39 cellular contexts compared by ENCODE assay signal in the genomic region with DNA sequence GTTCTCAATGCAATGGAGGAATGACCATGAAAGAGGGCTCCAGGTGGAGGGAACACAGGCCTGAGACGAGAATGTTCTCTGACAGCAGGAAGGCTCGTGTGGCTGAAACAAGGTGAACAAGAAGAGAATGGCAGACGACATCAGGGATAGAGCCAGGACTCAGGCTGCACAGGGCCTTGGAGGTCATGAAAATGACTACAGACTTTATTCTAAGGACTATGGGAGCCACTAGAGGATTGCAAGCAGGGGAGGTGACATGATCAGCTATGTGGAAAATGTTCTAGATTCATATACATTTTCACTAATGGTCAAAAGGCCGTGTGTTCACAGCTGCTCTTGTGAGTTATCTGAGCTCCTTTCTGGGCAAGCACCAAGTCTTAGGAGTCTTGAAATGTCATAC.
"Had no signal": no experiment of that assay in that cellular context is flagged by ENCODE, and none has a peak within 500 bp of the region (broad histone marks: within the 10 kb centered on the region; RNA-seq: fewer than 3 reads in every experiment).

No MANE protein-coding gene starts in this region.

- H3K9me3 ChIP-seq: ascending aorta, body of pancreas, breast epithelium had no signal

- H3K4me1 Mint-ChIP-seq: activated naive CD4-positive, alpha-beta T cell treated with anti-CD3 and anti-CD28 coated beads, Interleukin-2, amount 10 ng/mL, durations not matched to agents 7 days and 5 days; activated naive CD4-positive, alpha-beta T cell treated with anti-CD3 and anti-CD28 coated beads, Interleukin-2, amount 50 U/mL, for 24 hours; activated naive CD8-positive, alpha-beta T cell treated with anti-CD3 and anti-CD28 coated beads for 36 hours; activated naive CD8-positive, alpha-beta T cell treated with anti-CD3 and anti-CD28 coated beads, Interleukin-2, amount 10 ng/mL, durations not matched to agents 7 days and 5 days; activated naive CD8-positive, alpha-beta T cell treated with anti-CD3 and anti-CD28 coated beads, Interleukin-2, amount 50 U/mL, for 24 hours; activated T-helper 17 cell treated with anti-CD3 and anti-CD28 coated beads, Interleukin-2, amount 50 U/mL, for 72 hours; brain; central memory CD8-positive, alpha-beta T cell had no signal

- H3K36me3 Mint-ChIP-seq: activated naive CD4-positive, alpha-beta T cell treated with anti-CD3 and anti-CD28 coated beads, Interleukin-2, amount 10 ng/mL, durations not matched to agents 7 days and 5 days; activated naive CD4-positive, alpha-beta T cell treated with anti-CD3 and anti-CD28 coated beads, Interleukin-2, amount 50 U/mL, for 24 hours; activated naive CD4-positive, alpha-beta T cell treated with anti-CD3 and anti-CD28 coated beads, Interleukin-2, amount 50 U/mL, for 72 hours; activated naive CD8-positive, alpha-beta T cell; activated naive CD8-positive, alpha-beta T cell treated with anti-CD3 and anti-CD28 coated beads for 36 hours; activated naive CD8-positive, alpha-beta T cell treated with anti-CD3 and anti-CD28 coated beads, Interleukin-2, amount 10 ng/mL, durations not matched to agents 7 days and 5 days; brain had no signal

- H3K4me3 Mint-ChIP-seq: activated naive CD4-positive, alpha-beta T cell treated with anti-CD3 and anti-CD28 coated beads for 36 hours; activated naive CD4-positive, alpha-beta T cell treated with anti-CD3 and anti-CD28 coated beads, Interleukin-2, amount 10 ng/mL, durations not matched to agents 7 days and 5 days; activated naive CD4-positive, alpha-beta T cell treated with anti-CD3 and anti-CD28 coated beads, Interleukin-2, amount 50 U/mL, for 24 hours; activated naive CD8-positive, alpha-beta T cell; activated naive CD8-positive, alpha-beta T cell treated with anti-CD3 and anti-CD28 coated beads for 36 hours; activated naive CD8-positive, alpha-beta T cell treated with anti-CD3 and anti-CD28 coated beads, Interleukin-2, amount 10 ng/mL, durations not matched to agents 7 days and 5 days; activated naive CD8-positive, alpha-beta T cell treated with anti-CD3 and anti-CD28 coated beads, Interleukin-2, amount 50 U/mL, for 24 hours; activated T-cell treated with anti-CD3 and anti-CD28 coated beads, Interleukin-2, amount 50 U/mL, for 24 hours; activated T-cell treated with anti-CD3 and anti-CD28 coated beads, Interleukin-2, amount 50 U/mL, for 4 hours; activated T-cell treated with anti-CD3 and anti-CD28 coated beads, Interleukin-2, amount 50 U/mL, for 72 hours; activated T-helper 1 cell treated with anti-CD3 and anti-CD28 coated beads, Interleukin-12 subunit alpha, Interleukin-12 subunit beta, Interleukin-2, Interleukin-4 antibody, amounts not matched to agents 30 ng/mL and 10 ng/mL and 1 ng/mL, durations not matched to agents 14 hours and 24 hours and 36 hours; activated T-helper 17 cell treated with anti-CD3 and anti-CD28 coated beads, Interleukin-2, amount 50 U/mL, for 72 hours; brain; central memory CD8-positive, alpha-beta T cell had no signal

- H3K27ac ChIP-seq: adrenal gland, ascending aorta, body of pancreas, brain microvascular endothelial cell, breast epithelium, cardiac muscle cell had no signal

- H3K4me3 ChIP-seq: adrenal gland, ascending aorta, body of pancreas, breast epithelium, cardiac muscle cell had no signal

- FAIRE-seq: astrocyte, bronchial epithelial cell had no signal

- H3K36me3 ChIP-seq: adrenal gland, ascending aorta, brain microvascular endothelial cell, breast epithelium, cardiac muscle cell had no signal

- ATAC-seq: activated naive CD4-positive, alpha-beta T cell treated with anti-CD3 and anti-CD28 coated beads, Interleukin-2, amount 50 U/mL, for 72 hours; activated naive CD8-positive, alpha-beta T cell treated with anti-CD3 and anti-CD28 coated beads, Interleukin-2, amount 50 U/mL, for 24 hours; activated T-cell treated with anti-CD3 and anti-CD28 coated beads, Interleukin-2, amount 50 U/mL, for 4 hours; activated T-cell treated with anti-CD3 and anti-CD28 coated beads, Interleukin-2, amount 50 U/mL, for 72 hours; activated T-helper 17 cell treated with anti-CD3 and anti-CD28 coated beads, Interleukin-2, amount 50 U/mL, for 72 hours; body of pancreas had no signal

- H3K4me1 ChIP-seq: ascending aorta, body of pancreas, breast epithelium had no signal

- H3K9me3 Mint-ChIP-seq: activated naive CD8-positive, alpha-beta T cell treated with anti-CD3 and anti-CD28 coated beads, Interleukin-2, amount 10 ng/mL, durations not matched to agents 7 days and 5 days; activated naive CD8-positive, alpha-beta T cell treated with anti-CD3 and anti-CD28 coated beads, Interleukin-2, amount 50 U/mL, for 24 hours; activated T-helper 1 cell treated with anti-CD3 and anti-CD28 coated beads, Interleukin-12 subunit alpha, Interleukin-12 subunit beta, Interleukin-2, Interleukin-4 antibody, amounts not matched to agents 30 ng/mL and 10 ng/mL and 1 ng/mL, durations not matched to agents 14 hours and 24 hours and 36 hours; activated T-helper 2 cell treated with anti-CD3 and anti-CD28 coated beads, Interferon-gamma antibody, Interleukin-2, Interleukin-4, amounts not matched to agents 10 μg/mL and 5 μg/mL and 100 μg/mL, durations not matched to agents 14 hours and 24 hours and 36 hours; central memory CD8-positive, alpha-beta T cell had no signal

- DNase-seq: activated effector memory CD4-positive, alpha-beta T cell treated with anti-CD3 and anti-CD28 coated beads, Interleukin-2, amount 50 U/mL, for 16 hours; activated effector memory CD4-positive, alpha-beta T cell treated with Interleukin-2 at 50 U/mL for 16 hours; activated gamma-delta T cell; activated gamma-delta T cell treated with Interleukin-2 at 50 U/mL for 16 hours; activated naive CD4-positive, alpha-beta T cell; activated naive CD4-positive, alpha-beta T cell treated with anti-CD3 and anti-CD28 coated beads for 36 hours; activated naive CD4-positive, alpha-beta T cell treated with anti-CD3 and anti-CD28 coated beads, Interleukin-2, amount 10 ng/mL, durations not matched to agents 7 days and 5 days; activated naive CD4-positive, alpha-beta T cell treated with anti-CD3 and anti-CD28 coated beads, Interleukin-2, amount 50 U/mL, for 16 hours; activated naive CD4-positive, alpha-beta T cell treated with Interleukin-2 at 50 U/mL for 16 hours; activated naive CD8-positive, alpha-beta T cell treated with anti-CD3 and anti-CD28 coated beads for 36 hours; activated naive CD8-positive, alpha-beta T cell treated with anti-CD3 and anti-CD28 coated beads, Interleukin-2, amount 10 ng/mL, durations not matched to agents 7 days and 5 days; activated naive CD8-positive, alpha-beta T cell treated with anti-CD3 and anti-CD28 coated beads, Interleukin-2, amount 50 U/mL, for 24 hours; activated T-cell treated with anti-CD3 and anti-CD28 coated beads, Interleukin-2, amount 50 U/mL, for 24 hours; activated T-cell treated with anti-CD3 and anti-CD28 coated beads, Interleukin-2, amount 50 U/mL, for 4 hours; activated T-cell treated with anti-CD3 and anti-CD28 coated beads, Interleukin-2, amount 50 U/mL, for 48 hours; activated T-cell treated with anti-CD3 and anti-CD28 coated beads, Interleukin-2, amount 50 U/mL, for 72 hours; adrenal gland; amniotic stem cell; amygdala; anterior cingulate cortex; aorta; body of pancreas; brain microvascular endothelial cell; caudate nucleus; central memory CD4-positive, alpha-beta T cell; cerebellar nuclear complex had no signal

- H3K27ac Mint-ChIP-seq: activated naive CD4-positive, alpha-beta T cell treated with anti-CD3 and anti-CD28 coated beads for 36 hours; activated naive CD4-positive, alpha-beta T cell treated with anti-CD3 and anti-CD28 coated beads, Interleukin-2, amount 10 ng/mL, durations not matched to agents 7 days and 5 days; activated naive CD4-positive, alpha-beta T cell treated with anti-CD3 and anti-CD28 coated beads, Interleukin-2, amount 50 U/mL, for 24 hours; activated naive CD4-positive, alpha-beta T cell treated with anti-CD3 and anti-CD28 coated beads, Interleukin-2, amount 50 U/mL, for 72 hours; activated naive CD8-positive, alpha-beta T cell; activated naive CD8-positive, alpha-beta T cell treated with anti-CD3 and anti-CD28 coated beads for 36 hours; activated naive CD8-positive, alpha-beta T cell treated with anti-CD3 and anti-CD28 coated beads, Interleukin-2, amount 10 ng/mL, durations not matched to agents 7 days and 5 days; activated naive CD8-positive, alpha-beta T cell treated with anti-CD3 and anti-CD28 coated beads, Interleukin-2, amount 50 U/mL, for 24 hours; activated T-cell treated with anti-CD3 and anti-CD28 coated beads, Interleukin-2, amount 50 U/mL, for 24 hours; activated T-cell treated with anti-CD3 and anti-CD28 coated beads, Interleukin-2, amount 50 U/mL, for 72 hours; activated T-helper 1 cell treated with anti-CD3 and anti-CD28 coated beads, Interleukin-12 subunit alpha, Interleukin-12 subunit beta, Interleukin-2, Interleukin-4 antibody, amounts not matched to agents 30 ng/mL and 10 ng/mL and 1 ng/mL, durations not matched to agents 14 hours and 24 hours and 36 hours; activated T-helper 17 cell treated with anti-CD3 and anti-CD28 coated beads, Interleukin-2, amount 50 U/mL, for 72 hours; activated T-helper 2 cell treated with anti-CD3 and anti-CD28 coated beads, Interferon-gamma antibody, Interleukin-2, Interleukin-4, amounts not matched to agents 10 μg/mL and 5 μg/mL and 100 μg/mL, durations not matched to agents 14 hours and 24 hours and 36 hours; brain had no signal

- H3K27me3 ChIP-seq: adrenal gland, ascending aorta, body of pancreas, brain microvascular endothelial cell, breast epithelium, cardiac muscle cell had no signal
